27 cellular contexts compared by ENCODE assay signal in the genomic region with DNA sequence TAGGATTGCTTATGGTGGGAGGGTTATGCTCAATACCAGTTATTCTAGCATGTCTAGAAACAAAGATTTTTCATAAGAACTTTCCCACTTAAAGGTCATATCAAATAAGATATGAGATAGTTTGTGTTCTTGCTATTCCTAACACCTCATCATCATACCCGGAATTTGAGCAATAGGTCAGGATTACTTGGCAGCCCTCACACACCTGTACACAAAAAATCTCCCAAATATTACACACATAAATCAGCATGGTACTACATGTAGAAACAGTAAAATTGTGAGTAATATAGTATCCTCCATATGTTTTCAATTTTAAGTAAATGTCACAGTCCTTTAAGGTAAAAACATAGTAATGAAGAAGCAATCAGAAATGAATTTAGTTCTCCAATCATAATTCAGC.
"Had no signal": no experiment of that assay in that cellular context is flagged by ENCODE, and none has a peak within 500 bp of the region (broad histone marks: within the 10 kb centered on the region; RNA-seq: fewer than 3 reads in every experiment).

No MANE protein-coding gene starts in this region.

- H3K27me3 Mint-ChIP-seq: dendritic cell treated with granulocyte-macrophage colony-stimulating factor and Interleukin-4, amounts not matched to agents 40 ng/mL and 50 ng/mL, for 4 days; natural killer cell treated with Interleukin-12 subunit alpha and Interleukin-12 subunit beta and Interleukin-15 and Interleukin-18, amount 100 ng/mL, for 72 hours; progenitor cell of endocrine pancreas had no signal

- FAIRE-seq: pancreas, small intestine had no signal

- H3K36me3 ChIP-seq: colonic mucosa, esophagus muscularis mucosa, lower lobe of right lung, neutrophil, pancreas, right lobe of liver, suprapubic skin, transverse colon, upper lobe of right lung, uterus had no signal

- H3K27ac Mint-ChIP-seq: dendritic cell treated with granulocyte-macrophage colony-stimulating factor and Interleukin-4, amounts not matched to agents 40 ng/mL and 50 ng/mL, for 4 days; endodermal cell; immature natural killer cell; memory B cell; natural killer cell treated with Interleukin-12 subunit alpha and Interleukin-12 subunit beta and Interleukin-15 and Interleukin-18, amount 100 ng/mL, for 72 hours; progenitor cell of endocrine pancreas; stimulated activated naive CD8-positive, alpha-beta T cell treated with anti-CD3 and anti-CD28 coated beads, Interleukin-15, amount 100 ng/mL, for 72 hours had no signal

- H3K27me3 ChIP-seq: colonic mucosa, esophagus muscularis mucosa, neutrophil, pancreas, right lobe of liver, suprapubic skin, transverse colon, upper lobe of right lung, uterus had no signal

- H3K27ac ChIP-seq: colonic mucosa, esophagus muscularis mucosa, lower lobe of right lung, neutrophil, pancreas, right lobe of liver, suprapubic skin, transverse colon, upper lobe of right lung, uterus had no signal

- H3K4me1 ChIP-seq: colonic mucosa, lower lobe of right lung, pancreas, right lobe of liver, transverse colon, upper lobe of right lung, uterus had no signal

- H3K36me3 Mint-ChIP-seq: immature natural killer cell; memory B cell; natural killer cell treated with Interleukin-12 subunit alpha and Interleukin-12 subunit beta and Interleukin-15 and Interleukin-18, amount 100 ng/mL, for 72 hours had no signal

- ATAC-seq: left ventricle myocardium superior; lower lobe of right lung; natural killer cell treated with Interleukin-12 subunit alpha and Interleukin-12 subunit beta and Interleukin-15 and Interleukin-18, amount 100 ng/mL, for 72 hours; pancreas; stimulated activated naive CD8-positive, alpha-beta T cell treated with anti-CD3 and anti-CD28 coated beads, Interleukin-15, amount 100 ng/mL, for 72 hours; upper lobe of right lung had no signal

- H3K4me1 Mint-ChIP-seq: endodermal cell; immature natural killer cell; memory B cell; neural crest cell; stimulated activated naive CD8-positive, alpha-beta T cell treated with anti-CD3 and anti-CD28 coated beads, Interleukin-15, amount 100 ng/mL, for 72 hours had no signal

- H3K9me3 ChIP-seq: colonic mucosa, neutrophil, pancreas, right lobe of liver, suprapubic skin, uterus had no signal

- H3K4me3 ChIP-seq: colonic mucosa, esophagus muscularis mucosa, lower lobe of right lung, pancreas, right lobe of liver, suprapubic skin, transverse colon, upper lobe of right lung, uterus had no signal

- DNase-seq: colonic mucosa; effector CD8-positive, alpha-beta T cell; endodermal cell; hypothalamus; immature natural killer cell; islet precursor cell; left ventricle myocardium superior; lower lobe of right lung; pancreas; right lobe of liver; small intestine; stimulated activated CD4-positive, alpha-beta T cell treated with anti-CD3 and anti-CD28 coated beads, Interleukin-15, amount 100 ng/mL, for 24 hours; stimulated activated CD4-positive, alpha-beta T cell treated with anti-CD3 and anti-CD28 coated beads, Interleukin-4, amount 100 ng/mL, for 1 hour; stimulated activated CD8-positive, alpha-beta memory T cell treated with anti-CD3 and anti-CD28 coated beads, Interleukin-4, amount 100 ng/mL, for 48 hours; stimulated activated naive CD4-positive, alpha-beta T cell; stimulated activated naive CD8-positive, alpha-beta T cell treated with anti-CD3 and anti-CD28 coated beads, Interleukin-15, amount 100 ng/mL, for 72 hours; transverse colon; upper lobe of right lung; uterus had no signal

- H3K4me3 Mint-ChIP-seq: dendritic cell treated with granulocyte-macrophage colony-stimulating factor and Interleukin-4, amounts not matched to agents 40 ng/mL and 50 ng/mL, for 4 days; endodermal cell; immature natural killer cell; memory B cell; natural killer cell treated with Interleukin-12 subunit alpha and Interleukin-12 subunit beta and Interleukin-15 and Interleukin-18, amount 100 ng/mL, for 72 hours; neural crest cell; stimulated activated naive CD8-positive, alpha-beta T cell treated with anti-CD3 and anti-CD28 coated beads, Interleukin-15, amount 100 ng/mL, for 72 hours had no signal
